In the genomic region with DNA sequence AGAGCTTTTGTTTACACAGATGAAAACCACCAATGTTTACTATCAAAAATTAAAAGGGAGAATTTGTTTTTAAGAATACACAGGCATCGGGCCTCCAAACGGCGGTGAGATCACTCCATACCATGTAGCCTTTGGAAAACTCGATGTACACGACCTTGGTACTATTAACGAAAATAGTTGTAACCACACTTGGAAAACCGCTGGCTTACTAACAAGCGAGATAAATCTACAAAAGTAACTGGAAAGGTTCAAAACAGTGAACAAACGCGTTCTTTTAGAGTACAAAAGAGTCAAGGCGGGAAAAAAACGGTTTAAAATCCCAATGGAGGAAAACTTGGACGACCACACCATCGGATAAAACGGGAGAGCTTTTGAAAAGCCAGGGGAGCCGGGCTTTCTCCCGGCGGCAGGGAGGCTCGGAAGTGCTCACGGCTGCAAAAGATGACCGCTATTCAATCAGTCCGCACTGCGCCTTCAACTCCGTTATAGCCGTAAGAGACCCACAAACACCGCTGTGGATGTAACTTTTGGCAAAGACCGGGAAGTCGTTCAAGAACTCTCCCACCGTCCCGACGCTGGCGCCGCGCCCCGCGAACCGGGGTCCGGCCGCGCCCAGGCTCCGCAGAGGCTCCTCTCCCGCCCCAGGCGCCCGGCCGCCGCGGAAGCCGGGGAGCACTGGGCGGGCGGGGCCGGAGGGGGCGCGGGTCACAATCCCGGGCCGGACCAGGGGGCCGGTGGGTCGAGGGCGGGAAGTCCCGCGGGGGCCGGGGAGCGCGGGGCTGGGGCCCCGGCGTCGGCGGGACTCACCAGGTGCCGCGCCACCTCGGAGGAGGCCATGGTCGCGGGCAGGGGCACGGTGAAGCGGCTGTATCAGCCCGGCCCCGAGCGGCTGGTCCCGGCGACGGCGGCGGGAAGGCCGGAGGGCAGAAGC, we compare ENCODE assay signal across 8 cellular contexts. TPM values are rescaled to one million over a fixed set of nuclear protein-coding genes. Genes with fewer than 3 reads are reported as not detected.
DNase-seq lines count a peak whose midpoint lies in the region; ATAC-seq and TF ChIP-seq lines count a peak whose summit lies in the region.

No MANE protein-coding gene starts in this region.

- in situ Hi-C loops in KBM-7 (cut with MboI; ENCODE audit: low pct_unique_long_range_greater_than_20kb, low sequenced_read_pairs) (no loop called here), astrocyte of the cerebellum (cut with HindIII; ENCODE audit: low sequenced_read_pairs) (no loop called here)

- peak overlapping the region; percentile 74 for H3K4me3 ChIP-seq in astrocyte of the cerebellum (ENCODE audit: low read depth, low read length)
- peak overlapping the region; percentile 78 for H3K4me3 ChIP-seq in iPS DF 6.9 (ENCODE audit: low read length)

- no peak for TF ChIP-seq CTCF in astrocyte of the cerebellum (IDR thresholded peaks at IDR 0.05; ENCODE audit: low read depth, low read length, missing control alignments)

- WGBS in iPS DF 6.9 (ENCODE audit: insufficient coverage, insufficient read length): no CpG with 5 or more reads among the region's 83 CpGs

- no peak overlapping the region for H3K27ac ChIP-seq in iPS DF 6.9 (ENCODE audit: low read length)

- no peaks in the 10 kb centered on the region for H3K9me3 ChIP-seq in iPS DF 6.9 (ENCODE audit: control insufficient read depth, insufficient read depth, low read length)

- H3K36me3 ChIP-seq in iPS DF 6.9 (ENCODE audit: control insufficient read depth, insufficient read depth, low read length): no peaks in the 10 kb centered on the region; the same call in 1 of the 2 replicates

- DNase-seq in DMS53 treated with DMSO at 0.1 percent for 48 hours (lab: John Stamatoyannopoulos, UW; ENCODE audit: unreplicated experiment): peak; percentile 37
- peak; percentile 23 for DNase-seq in KBM-7
- DNase-seq in astrocyte of the cerebellum (ENCODE audit: low read depth): peak; percentile 49
- no peak for DNase-seq in iPS DF 6.9 (ENCODE audit: low read depth, low spot score)
- peak; percentile 41 for DNase-seq in renal cortical epithelial cell (ENCODE audit: low read depth)
- no peak for DNase-seq in cerebellar nuclear complex (lab: John Stamatoyannopoulos, UW)
- DNase-seq in NCI-H2196 treated with DMSO at 0.1 percent for 48 hours (lab: John Stamatoyannopoulos, UW; ENCODE audit: unreplicated experiment): no peak

- no peaks in the 10 kb centered on the region for H3K27me3 ChIP-seq in iPS DF 6.9 (ENCODE audit: control insufficient read depth, insufficient read depth, low read length)

- ATAC-seq in GM21526 (IDR thresholded peaks at IDR 0.05; ENCODE audit: low FRiP score, unreplicated experiment): peak; percentile 29

- 0 out of 2 replicates have a peak, but pooled peaks cover 1% of the 10 kb centered on the region for H3K4me1 ChIP-seq in iPS DF 6.9 (ENCODE audit: control insufficient read depth, insufficient read depth, low read length)

RNA-seq across cellular contexts. Expression of a gene that starts 0.5 kb away (rescaled TPM):
- total RNA-seq in renal cortical epithelial cell: 95.7 and 122 TPM in 2 replicates

RNA-seq across cellular contexts. Expression of a gene that starts 0.9 kb away (rescaled TPM):
- 20.7 and 23.4 TPM in 2 replicates for total RNA-seq in renal cortical epithelial cell

Comparison
In these comparisons a context has a peak if more than half of its experiments do, and no peak if none do; other contexts are left out.
1. DNase-seq: peak in DMS53 treated with DMSO at 0.1 percent for 48 hours (single experiment), KBM-7 (single experiment), astrocyte of the cerebellum (single experiment) and renal cortical epithelial cell (single experiment); none in iPS DF 6.9 (single experiment), cerebellar nuclear complex (0 of 2) and NCI-H2196 treated with DMSO at 0.1 percent for 48 hours (single experiment).